Comparison of ENCODE assay signal across 10 cellular contexts in genomic region chr14:22977684-22978486, GRCh38. TPM values are rescaled to one million over a fixed set of nuclear protein-coding genes. Genes with fewer than 3 reads are reported as not detected.
A peak's percentile ranks its signal among the peaks of the same experiment; 100 is the strongest.
DNase-seq lines count a peak whose midpoint lies in the region; ATAC-seq and TF ChIP-seq lines count a peak whose summit lies in the region.
"Had no signal": no experiment of that assay in that cellular context is flagged by ENCODE, and none has a peak within 500 bp of the region (broad histone marks: within the 10 kb centered on the region; RNA-seq: fewer than 3 reads in every experiment).

No MANE protein-coding gene starts in this region.

- peaks cover 7% of the 10 kb centered on the region for H3K27me3 Mint-ChIP-seq in HFFc6 (ENCODE audit: insufficient read depth)

- DNase-seq in HFFc6 (peak; percentile 71), ascending aorta (ENCODE audit: low spot score in 2 of 2) (peak in 1 of 2 donors; percentile 85), iPS-NIHi11 (ENCODE audit: low spot score) (peak; percentile 89), thoracic aorta (ENCODE audit: low spot score) (no peak), NCI-H1092 (lab: John Stamatoyannopoulos, UW) (no peak), T-helper 9 cell (no peak)
- DNase-seq: foreskin melanocyte had no signal

- H3K9me3 Mint-ChIP-seq in HFFc6 = no peaks in the 10 kb centered on the region
- H3K9me3 Mint-ChIP-seq: IgD-negative memory B cell had no signal

- H3K36me3 ChIP-seq in ascending aorta = peaks cover 0 to 13% of the 10 kb centered on the region in 2 donors
- H3K36me3 ChIP-seq in thoracic aorta = no peaks in the 10 kb centered on the region

- H3K27me3 ChIP-seq in ascending aorta (no peaks in the 10 kb centered on the region), thoracic aorta (replicated peaks; ENCODE audit: insufficient read depth) (no peaks in the 10 kb centered on the region)

- intact Hi-C loops in ascending aorta (cut with DNase I) = loop anchor here (5.0 kb wide), 1 partner anchor 106 kb away; the partner anchor contains the start of gene LRP10

- peak overlapping the region; percentile 86 for H3K27ac Mint-ChIP-seq in HFFc6
- H3K27ac Mint-ChIP-seq: IgD-negative memory B cell had no signal

- H3K4me1 Mint-ChIP-seq in HFFc6 (ENCODE audit: low read depth) = peaks cover 68% of the 10 kb centered on the region

- H3K36me3 Mint-ChIP-seq in HFFc6 (ENCODE audit: low read depth) = peaks cover 50% of the 10 kb centered on the region
- H3K36me3 Mint-ChIP-seq: IgD-negative memory B cell had no signal

- H3K4me3 Mint-ChIP-seq in HFFc6 = no peak overlapping the region; the same call in 1 of the 2 replicates

- no peak for ATAC-seq in thoracic aorta (ENCODE audit: insufficient number of reproducible peaks, low FRiP score, low read depth)
- ATAC-seq in GM18873 (IDR thresholded peaks at IDR 0.05; ENCODE audit: low FRiP score, unreplicated experiment) = no peak
- no peak for ATAC-seq in HG02973 (IDR thresholded peaks at IDR 0.05; ENCODE audit: unreplicated experiment)

- no peak overlapping the region for H3K4me3 ChIP-seq in ascending aorta
- peak overlapping the region; percentile 10 for H3K4me3 ChIP-seq in thoracic aorta

- TF ChIP-seq CTCF in HFFc6 (IDR thresholded peaks at IDR 0.05) (no peak), ascending aorta (IDR thresholded peaks at IDR 0.05) (no peak), thoracic aorta (IDR thresholded peaks at IDR 0.05) (no peak)

- H3K27ac ChIP-seq in ascending aorta = peak overlapping the region; percentile 86 to 92
- peak overlapping the region; percentile 78 to 93 for H3K27ac ChIP-seq in thoracic aorta

- H3K9me3 ChIP-seq in ascending aorta (no peaks in the 10 kb centered on the region), thoracic aorta (no peaks in the 10 kb centered on the region)

- H3K4me1 ChIP-seq in ascending aorta (peaks cover 5 to 42% of the 10 kb centered on the region in 2 donors), thoracic aorta (ENCODE audit: control insufficient read depth in 1 of 2, low read depth in 2 of 2) (peaks cover 34 to 45% of the 10 kb centered on the region in 2 donors)

RNA-seq across cellular contexts. Expression of gene AJUBA, which starts 4.5 kb away (rescaled TPM):
- total RNA-seq in HFFc6 (2021; fragmentation: NEBNext Ultra II Directional; extraction: Animal tissue kit (Norgen Biotek cat#: 25700)) = 10 to 100 TPM; 66.0 to 79.7 (median 74.9) TPM
- total RNA-seq in ascending aorta (11.6 TPM), thoracic aorta (10 to 100 TPM in 1 of 2 donors, 1 to 10 TPM in 1; 9.7 to 35.3 TPM)

RNA-seq across cellular contexts. Expression of gene HAUS4, which starts 21.0 kb away (rescaled TPM):
- total RNA-seq in HFFc6 (2021; fragmentation: NEBNext Ultra II Directional; extraction: Animal tissue kit (Norgen Biotek cat#: 25700)) = 10 to 100 TPM; 13.0 to 23.5 (median 19.6) TPM
- total RNA-seq in ascending aorta = 61.8 TPM
- total RNA-seq in thoracic aorta = 10 to 100 TPM; 31.4 to 47.7 TPM

RNA-seq across cellular contexts. Expression of gene C14orf93, which starts 32.1 kb away (rescaled TPM):
- 1 to 10 TPM; 3.6 to 7.0 (median 5.7) TPM for total RNA-seq in HFFc6 (2021; fragmentation: NEBNext Ultra II Directional; extraction: Animal tissue kit (Norgen Biotek cat#: 25700))
- total RNA-seq in ascending aorta (7.1 TPM), thoracic aorta (10 to 100 TPM in 1 of 2 donors, 1 to 10 TPM in 1; 9.3 to 19.7 TPM)

RNA-seq across cellular contexts. Expression of gene PRMT5, which starts 48.7 kb away (rescaled TPM):
- total RNA-seq in HFFc6 (2021; fragmentation: NEBNext Ultra II Directional; extraction: Animal tissue kit (Norgen Biotek cat#: 25700)) = 100 to 1,000 TPM; 102 to 125 (median 110) TPM
- 118 TPM for total RNA-seq in ascending aorta
- total RNA-seq in thoracic aorta = 10 to 100 TPM; 27.8 to 30.5 TPM

RNA-seq across cellular contexts. Expression of gene PSMB5, which starts 56.8 kb away (rescaled TPM):
- 100 to 1,000 TPM; 221 to 259 (median 241) TPM for total RNA-seq in HFFc6 (2021; fragmentation: NEBNext Ultra II Directional; extraction: Animal tissue kit (Norgen Biotek cat#: 25700))
- 62.7 TPM for total RNA-seq in ascending aorta
- total RNA-seq in thoracic aorta = 10 to 100 TPM; 47.4 to 79.7 TPM

Comparison
In these comparisons a context has a peak if more than half of its experiments do, and no peak if none do; other contexts are left out.
1. DNase-seq: peak in HFFc6 (single experiment) and iPS-NIHi11 (single experiment); none in thoracic aorta (single experiment), NCI-H1092 (single experiment) and T-helper 9 cell (single experiment).